In genomic region chr3:156495816-156496215, GRCh38 we compare ENCODE assay signal across 9 cellular contexts.
"Had no signal": no experiment of that assay in that cellular context is flagged by ENCODE, and none has a peak within 500 bp of the region (broad histone marks: within the 10 kb centered on the region; RNA-seq: fewer than 3 reads in every experiment).

No MANE protein-coding gene starts in this region.

- H3K4me3 ChIP-seq: GM23338 had no signal

- H3K27ac Mint-ChIP-seq: GM23338, H9, IgD-negative memory B cell had no signal

- FAIRE-seq: H1, H54, HepG2 had no signal

- H2AFZ ChIP-seq: GM23338 had no signal

- H3K4me3 Mint-ChIP-seq: GM23338, H9, IgD-negative memory B cell had no signal

- H3K4me1 Mint-ChIP-seq: GM23338, IgD-negative memory B cell had no signal

- H3K27ac ChIP-seq: HL-60 had no signal

- ATAC-seq: GM23338, HepG2 had no signal

- DNase-seq: H9, HCEC 1CT, KBM-7 had no signal

- H3K4me2 ChIP-seq: GM23338 had no signal
